ENCODE assay signal across 27 cellular contexts in genomic region chr6:168228676-168229367, GRCh38.
DNase-seq lines count a peak whose midpoint lies in the region; ATAC-seq, FAIRE-seq and TF ChIP-seq lines count a peak whose summit lies in the region.
"Had no signal": no experiment of that assay in that cellular context is flagged by ENCODE, and none has a peak within 500 bp of the region (broad histone marks: within the 10 kb centered on the region; RNA-seq: fewer than 3 reads in every experiment).

No MANE protein-coding gene starts in this region.

- no peaks in the 10 kb centered on the region for H3K36me3 ChIP-seq in H1 (ENCODE audit: control insufficient read depth in 2 of 4, insufficient read depth in 4 of 4, low read length in 3 of 4)
- no peaks in the 10 kb centered on the region for H3K36me3 ChIP-seq in osteoblast (ENCODE audit: insufficient read depth, low read length)
- no peaks in the 10 kb centered on the region for H3K36me3 ChIP-seq in smooth muscle cell (ENCODE audit: low read depth)
- H3K36me3 ChIP-seq in aorta (ENCODE audit: control insufficient read depth in 1 of 2, insufficient read depth in 2 of 2, low read length in 1 of 2) = no peaks in the 10 kb centered on the region
- H3K36me3 ChIP-seq: BE2C, BLaER1 had no signal

- no peak overlapping the region for H4K5ac ChIP-seq in H1 (ENCODE audit: insufficient read length, low read depth, low read length)

- no peak overlapping the region for H3K4me3 Mint-ChIP-seq in nephron
- H3K4me3 Mint-ChIP-seq: CD14-positive monocyte; CD4-positive, alpha-beta memory T cell; CD4-positive, CD25-positive, alpha-beta regulatory T cell; CD8-positive, alpha-beta memory T cell had no signal

- H2AK5ac ChIP-seq in H1 (ENCODE audit: low read depth, low read length) = no peak overlapping the region

- H3K27me3 Mint-ChIP-seq in nephron (ENCODE audit: low read depth) = peaks cover 11% of the 10 kb centered on the region

- H2BK20ac ChIP-seq in H1 (ENCODE audit: low read length) = no peak overlapping the region

- no peak for TF ChIP-seq POLR2A in H1 (IDR thresholded peaks at IDR 0.05; ENCODE audit: control extremely low read depth in 1 of 2, low read depth in 2 of 2, low read length in 2 of 2)

- H2AFZ ChIP-seq in H1 (ENCODE audit: low read length) = no peak overlapping the region
- no peak overlapping the region for H2AFZ ChIP-seq in osteoblast (ENCODE audit: low read length)
- no peak overlapping the region for H2AFZ ChIP-seq in smooth muscle cell (ENCODE audit: low read depth)

- H4K91ac ChIP-seq in H1 (replicated peaks; ENCODE audit: insufficient read length, low read length) = no peak overlapping the region

- intact Hi-C loops in aorta (cut with DNase I) = no loop called here

- H3K56ac ChIP-seq in H1 (replicated peaks; ENCODE audit: insufficient read length, low read depth, low read length) = no peak overlapping the region

- POLR2A ChIA-PET in H1 (lab: Charles Lee; ENCODE audit: partially characterized antibody) = no interaction called here

- no peaks in the 10 kb centered on the region for H3K79me1 ChIP-seq in H1 (ENCODE audit: low read depth, low read length)

- H4K20me1 ChIP-seq in H1 (replicated peaks in 1 of 2; ENCODE audit: control insufficient read depth in 1 of 2, insufficient read depth in 2 of 2, low read length in 2 of 2) (no peaks in the 10 kb centered on the region), osteoblast (ENCODE audit: insufficient read depth, low read length) (no peaks in the 10 kb centered on the region), smooth muscle cell (ENCODE audit: low read depth) (no peaks in the 10 kb centered on the region)
- H4K20me1 ChIP-seq: BLaER1 had no signal

- TF ChIP-seq CTCF in H1 (IDR thresholded peaks at IDR 0.05; ENCODE audit: control extremely low read depth in 1 of 3, insufficient read depth in 1 of 3, low read depth in 1 of 3, low read length in 3 of 3) (no peak), nephron (IDR thresholded peaks at IDR 0.05; ENCODE audit: unreplicated experiment in 3 of 3) (no peak), osteoblast (IDR thresholded peaks at IDR 0.05; ENCODE audit: extremely low read depth, low read depth, low read length) (no peak), smooth muscle cell (IDR thresholded peaks at IDR 0.05; ENCODE audit: borderline replicate concordance, insufficient read depth, poor library complexity, severe bottlenecking) (no peak)

- peaks cover 66% of the 10 kb centered on the region for H3K4me1 Mint-ChIP-seq in nephron
- H3K4me1 Mint-ChIP-seq: CD14-positive monocyte; CD4-positive, alpha-beta memory T cell; CD4-positive, CD25-positive, alpha-beta regulatory T cell; CD8-positive, alpha-beta memory T cell had no signal

- no peaks in the 10 kb centered on the region for H3K23me2 ChIP-seq in H1 (ENCODE audit: low read depth, low read length)

- no peaks in the 10 kb centered on the region for H3K36me3 Mint-ChIP-seq in nephron (ENCODE audit: low read depth)
- H3K36me3 Mint-ChIP-seq: CD14-positive monocyte; CD4-positive, alpha-beta memory T cell; CD4-positive, CD25-positive, alpha-beta regulatory T cell; CD8-positive, alpha-beta memory T cell had no signal

- H3K14ac ChIP-seq in H1 (ENCODE audit: insufficient read length) = no peak overlapping the region

- DNase-seq in RPMI8226 (peak; percentile 79), H1 (ENCODE audit: low read depth in 1 of 2, low spot score in 2 of 2) (no peak), osteoblast (ENCODE audit: insufficient read length, low spot score, missing footprints) (peak; percentile 17), smooth muscle cell (lab: John Stamatoyannopoulos, UW; ENCODE audit: unreplicated experiment) (no peak), cortex of kidney (lab: John Stamatoyannopoulos, UW) (no peak), aorta (no peak)
- DNase-seq: 8988T; ACHN; BE2C; C1 segment of cervical spinal cord; CD4-positive, alpha-beta memory T cell; CD4-positive, CD25-positive, alpha-beta regulatory T cell; CD8-positive, alpha-beta memory T cell; COR-L47; DMS 273 treated with DMSO at 0.1 percent for 48 hours; DMS153; DMS53; DMS79; DND-41; GF-D8 had no signal

- no peak for ATAC-seq in aorta (ENCODE audit: low FRiP score)

- peak overlapping the region; percentile 5; the same call in 1 of the 2 replicates for H4K8ac ChIP-seq in H1 (ENCODE audit: extremely low read depth, insufficient read depth, low read length)

- no peak overlapping the region for H3K4me3 ChIP-seq in H1 (ENCODE audit: extremely low read depth in 1 of 4, insufficient read depth in 2 of 4, low read depth in 3 of 4, low read length in 4 of 4)
- no peak overlapping the region for H3K4me3 ChIP-seq in osteoblast (ENCODE audit: insufficient read depth, low read length)
- no peak overlapping the region for H3K4me3 ChIP-seq in smooth muscle cell
- no peak overlapping the region for H3K4me3 ChIP-seq in aorta (ENCODE audit: low read length in 2 of 2)
- H3K4me3 ChIP-seq: BLaER1 had no signal

- H3F3A ChIP-seq in smooth muscle cell (ENCODE audit: low read depth) = no peaks in the 10 kb centered on the region

- no peak overlapping the region for H3K4ac ChIP-seq in H1 (replicated peaks; ENCODE audit: insufficient read length, low read depth, low read length)

- TF ChIP-seq RAD21 in H1 (IDR thresholded peaks at IDR 0.05 in 1 of 2, conservative IDR thresholded peaks at IDR 0.05 in 1 of 2; ENCODE audit: low read depth in 2 of 2, low read length in 2 of 2) = no peak

- H3K18ac ChIP-seq in H1 (ENCODE audit: extremely low read depth, low read length) = no peak overlapping the region

- no peak for TF ChIP-seq EP300 in H1 (IDR thresholded peaks at IDR 0.05; ENCODE audit: borderline replicate concordance in 1 of 2, low read depth in 2 of 2, low read length in 2 of 2)

- H3K9me3 Mint-ChIP-seq in nephron = no peaks in the 10 kb centered on the region
- H3K9me3 Mint-ChIP-seq: CD4-positive, CD25-positive, alpha-beta regulatory T cell; CD8-positive, alpha-beta memory T cell had no signal

- H3K4me1 ChIP-seq in H1 (replicated peaks in 1 of 4; ENCODE audit: control insufficient read depth in 3 of 4, insufficient read depth in 4 of 4, low read length in 3 of 4) = peaks cover 5 to 25% (median 11%) of the 10 kb centered on the region in 4 experiments
- no peaks in the 10 kb centered on the region for H3K4me1 ChIP-seq in osteoblast (ENCODE audit: insufficient read depth, low read length)
- peaks cover 15% of the 10 kb centered on the region for H3K4me1 ChIP-seq in smooth muscle cell (ENCODE audit: low read depth)
- H3K4me1 ChIP-seq in aorta (ENCODE audit: control insufficient read depth in 1 of 2, insufficient read depth in 2 of 2, low read length in 2 of 2) = no peaks in the 10 kb centered on the region
- H3K4me1 ChIP-seq: BE2C had no signal

- H2BK15ac ChIP-seq in H1 (ENCODE audit: low read length) = no peak overlapping the region

- H3K4me2 ChIP-seq in H1 (ENCODE audit: insufficient read depth in 1 of 2, low read depth in 2 of 2, low read length in 2 of 2) = no peak overlapping the region
- H3K4me2 ChIP-seq in osteoblast (ENCODE audit: insufficient read depth, low read length) = no peak overlapping the region
- H3K4me2 ChIP-seq in smooth muscle cell = no peak overlapping the region
- H3K4me2 ChIP-seq: BLaER1 had no signal

- peak overlapping the region in 2 of 3 experiments; percentile 73 to 87 for H3K27ac Mint-ChIP-seq in nephron
- H3K27ac Mint-ChIP-seq: CD14-positive monocyte; CD4-positive, alpha-beta memory T cell; CD4-positive, CD25-positive, alpha-beta regulatory T cell; CD8-positive, alpha-beta memory T cell had no signal

- H2BK12ac ChIP-seq in H1 (ENCODE audit: low read depth, low read length) = no peak overlapping the region

- no peak overlapping the region for H3K23ac ChIP-seq in H1 (ENCODE audit: insufficient read length)

- H3K27ac ChIP-seq in H1 (ENCODE audit: low read depth, low read length) (no peak overlapping the region), osteoblast (ENCODE audit: low read depth, low read length) (no peak overlapping the region), smooth muscle cell (ENCODE audit: low read depth) (no peak overlapping the region), aorta (ENCODE audit: low read depth in 1 of 2, low read length in 2 of 2) (no peak overlapping the region)
- H3K27ac ChIP-seq: BLaER1 had no signal

- H3K9me3 ChIP-seq in H1 (ENCODE audit: insufficient read depth in 2 of 2, low read depth in 1 of 2, low read length in 1 of 2) (no peaks in the 10 kb centered on the region), osteoblast (ENCODE audit: low read depth, low read length) (no peaks in the 10 kb centered on the region), smooth muscle cell (replicated peaks; ENCODE audit: low read depth) (no peaks in the 10 kb centered on the region), aorta (ENCODE audit: control insufficient read depth, low read length) (peaks cover 2% of the 10 kb centered on the region)
- H3K9me3 ChIP-seq: BE2C, BLaER1 had no signal

- CTCF ChIA-PET in H1 (lab: Charles Lee; ENCODE audit: partially characterized antibody) = interaction anchor here (1.0 kb wide), 1 partner anchor 22 kb away, joined by 3 read pairs; no protein-coding TSS in a partner anchor

- no peak for FAIRE-seq in H1 (lab: Jason Lieb, UNC)
- FAIRE-seq: A204.1, G401.6, GM12891, GM19239 had no signal

- H3K9ac ChIP-seq in H1 (replicated peaks in 1 of 4; ENCODE audit: extremely low read depth in 1 of 4, low read depth in 3 of 4, low read length in 3 of 4) (no peak overlapping the region), smooth muscle cell (ENCODE audit: low read depth) (no peak overlapping the region)
- H3K9ac ChIP-seq: BLaER1 had no signal

- H3K27me3 ChIP-seq in H1 (replicated peaks in 1 of 4; ENCODE audit: control insufficient read depth in 3 of 4, extremely low read depth in 1 of 4, insufficient read depth in 3 of 4, low read length in 3 of 4) (no peaks in the 10 kb centered on the region; a peak in 1 of 7 replicates), osteoblast (ENCODE audit: insufficient read depth, low read length) (peaks cover 3% of the 10 kb centered on the region), smooth muscle cell (ENCODE audit: low read depth) (peaks cover 18% of the 10 kb centered on the region), aorta (ENCODE audit: control insufficient read depth in 1 of 2, insufficient read depth in 2 of 2, low read length in 1 of 2) (no peaks in the 10 kb centered on the region)
- H3K27me3 ChIP-seq: BE2C had no signal

- no peak overlapping the region for H2BK120ac ChIP-seq in H1 (replicated peaks; ENCODE audit: low read depth, low read length)

- WGBS in H1 (ENCODE audit: extremely low coverage in 1 of 2, insufficient coverage in 1 of 2, insufficient read length in 1 of 2, insufficient replicate concordance in 2 of 2, low coverage in 1 of 2, low lambda C conversion rate in 2 of 2, missing lambda C conversion rate in 1 of 2), 2 experiments = 92% methylated on average over 20 of the region's 24 CpGs; no CpG with 5 or more reads in 1 of the 2 experiments
- 93% methylated on average over 24 of the region's 24 CpGs for WGBS in smooth muscle cell (ENCODE audit: low lambda C conversion rate)
- WGBS in aorta, 2 donors = 96% methylated on average over 24 of the region's 24 CpGs

- H3K79me2 ChIP-seq in H1 (ENCODE audit: control insufficient read depth in 1 of 2, insufficient read depth in 2 of 2, low read length in 2 of 2) (no peaks in the 10 kb centered on the region), osteoblast (ENCODE audit: insufficient read depth, low read length) (no peaks in the 10 kb centered on the region), smooth muscle cell (ENCODE audit: low read depth) (no peaks in the 10 kb centered on the region)

- H2BK5ac ChIP-seq in H1 (ENCODE audit: low read depth, low read length) = no peak overlapping the region

Comparison
In these comparisons a context has a peak if more than half of its experiments do, and no peak if none do; other contexts are left out.
1. DNase-seq: peak in RPMI8226 (single experiment) and osteoblast (single experiment); none in H1 (0 of 2), smooth muscle cell (single experiment), cortex of kidney (single experiment) and aorta (0 of 2).